In genomic region chr18:51195086-51195601, GRCh38 we compare ENCODE assay signal across 8 cellular contexts. TPM values are rescaled to one million over a fixed set of nuclear protein-coding genes. Genes with fewer than 3 reads are reported as not detected.
DNase-seq lines count a peak whose midpoint lies in the region; ATAC-seq, FAIRE-seq and TF ChIP-seq lines count a peak whose summit lies in the region.

No MANE protein-coding gene starts in this region.

- H2BK15ac ChIP-seq in mesenchymal stem cell (ENCODE audit: low read depth, poor library complexity, severe bottlenecking) = no peak overlapping the region

- H3K79me1 ChIP-seq in mesenchymal stem cell (replicated peaks; ENCODE audit: low read length, poor library complexity, severe bottlenecking) = no peaks in the 10 kb centered on the region

- H4K20me1 ChIP-seq in HCT116 (ENCODE audit: insufficient read depth) = no peaks in the 10 kb centered on the region

- H3K4me3 ChIP-seq in A549 (peak overlapping the region; percentile 99), HCT116 (replicated peaks in 1 of 2; ENCODE audit: low read depth in 1 of 2, low read length in 2 of 2) (peak overlapping the region; percentile 83 to 98), astrocyte of the cerebellum (ENCODE audit: low read depth, low read length) (peak overlapping the region; percentile 95), mesenchymal stem cell (ENCODE audit: insufficient read depth in 1 of 2, low read depth in 1 of 2, low read length in 2 of 2) (peak overlapping the region; percentile 42 to 96)

- DNase-seq in A549 (ENCODE audit: low read depth in 1 of 2, low spot score in 1 of 2) (no peak), HCT116 (ENCODE audit: low read depth, low spot score) (no peak), astrocyte of the cerebellum (ENCODE audit: low read depth) (no peak), mesenchymal stem cell (peak; percentile 37), GDM1 (lab: John Stamatoyannopoulos, UW) (no peak), islet precursor cell (no peak), A172 (ENCODE audit: low spot score) (no peak)

- TF ChIP-seq CTCF in A549 (IDR thresholded peaks at IDR 0.05) (no peak), HCT116 (IDR thresholded peaks at IDR 0.05 in 2 of 3, conservative IDR thresholded peaks at IDR 0.05 in 1 of 3; ENCODE audit: borderline replicate concordance in 1 of 3, insufficient read depth in 1 of 3, low read depth in 2 of 3, low read length in 2 of 3) (no peak), astrocyte of the cerebellum (IDR thresholded peaks at IDR 0.05; ENCODE audit: low read depth, low read length, missing control alignments) (no peak)

- no peak overlapping the region for H3K4ac ChIP-seq in mesenchymal stem cell (ENCODE audit: low read depth in 1 of 2, low read length in 2 of 2)

- H3K9me3 ChIP-seq in A549 (no peaks in the 10 kb centered on the region), HCT116 (ENCODE audit: control insufficient read depth in 1 of 2, insufficient read depth in 1 of 2, low read depth in 1 of 2, low read length in 2 of 2) (no peaks in the 10 kb centered on the region), mesenchymal stem cell (ENCODE audit: control insufficient read depth, low read length) (no peaks in the 10 kb centered on the region)

- in situ Hi-C loops in astrocyte of the cerebellum (cut with HindIII; ENCODE audit: low sequenced_read_pairs) = no loop called here

- RAD21 ChIA-PET in HCT116 (lab: Charles Lee; ENCODE audit: low non-redundant PET in 1 of 2, low total read pairs in 2 of 2, uncharacterized antibody in 2 of 2, unreplicated experiment in 2 of 2) = no interaction called here

- no peak for ATAC-seq in A549
- ATAC-seq in HCT116 = no peak
- no peak for ATAC-seq in GM18867 (IDR thresholded peaks at IDR 0.05; ENCODE audit: unreplicated experiment)

- 9% methylated on average over 6 of the region's 6 CpGs for WGBS in A549 (ENCODE audit: missing lambda C conversion rate)
- WGBS in mesenchymal stem cell = 10% methylated on average over 6 of the region's 6 CpGs

- peaks cover 66% of the 10 kb centered on the region for H3K79me2 ChIP-seq in HCT116 (ENCODE audit: insufficient read depth, low read length)

- H3K36me3 ChIP-seq in HCT116 (ENCODE audit: control insufficient read depth in 1 of 2, insufficient read depth in 2 of 2, low read length in 2 of 2) (no peaks in the 10 kb centered on the region), mesenchymal stem cell (ENCODE audit: control insufficient read depth in 1 of 2, insufficient read depth in 2 of 2, low read depth in 1 of 2, low read length in 2 of 2) (no peaks in the 10 kb centered on the region)

- POLR2A ChIA-PET in A549 (lab: Yijun Ruan, JAX) = no interaction called here
- POLR2A ChIA-PET in HCT116 (lab: Charles Lee) = no interaction called here

- H3K4me1 ChIP-seq in A549 (peaks cover 36% of the 10 kb centered on the region), HCT116 (ENCODE audit: control insufficient read depth in 1 of 2, insufficient read depth in 2 of 2, low read length in 2 of 2) (peaks cover 11 to 26% of the 10 kb centered on the region in 2 experiments; a peak in 3 of 4 replicates), mesenchymal stem cell (ENCODE audit: control insufficient read depth, insufficient read depth, low read depth, low read length) (peaks cover 1% of the 10 kb centered on the region)

- H3K9ac ChIP-seq in HCT116 (ENCODE audit: low read length) = peak overlapping the region; percentile 83
- H3K9ac ChIP-seq in mesenchymal stem cell (ENCODE audit: low read length) = peak overlapping the region; percentile 94

- no peak for TF ChIP-seq EP300 in A549 (IDR thresholded peaks at IDR 0.05)

- H3K27me3 ChIP-seq in HCT116 (ENCODE audit: insufficient read depth, low read length) = no peaks in the 10 kb centered on the region
- no peaks in the 10 kb centered on the region for H3K27me3 ChIP-seq in mesenchymal stem cell (ENCODE audit: control insufficient read depth in 1 of 2, insufficient read depth in 1 of 2, low read length in 2 of 2)

- H3K14ac ChIP-seq in mesenchymal stem cell (ENCODE audit: low read length in 2 of 2) = no peak overlapping the region

- TSS peak; percentile 33 for BruUV-seq in HCT116 (replicated peaks; lab: Mats Ljungman, UMichigan)

- H3K4me2 ChIP-seq in A549 (peak overlapping the region; percentile 86), HCT116 (ENCODE audit: low read length) (peak overlapping the region; percentile 88), mesenchymal stem cell (ENCODE audit: low read length, poor library complexity, severe bottlenecking) (peak overlapping the region; percentile 39)

- no peak overlapping the region for H3K18ac ChIP-seq in mesenchymal stem cell (ENCODE audit: low read depth in 1 of 2, low read length in 2 of 2)

- TF ChIP-seq POLR2A in A549 (IDR thresholded peaks at IDR 0.05; ENCODE audit: low read length) (no peak), HCT116 (IDR thresholded peaks at IDR 0.05; ENCODE audit: borderline replicate concordance, extremely low read depth, insufficient read depth, insufficient read length) (no peak)

- TF ChIP-seq RAD21 in A549 (conservative IDR thresholded peaks at IDR 0.05 in 1 of 2, IDR thresholded peaks at IDR 0.05 in 1 of 2) (no peak), HCT116 (IDR thresholded peaks at IDR 0.05; ENCODE audit: low read depth) (no peak)

- no peak for FAIRE-seq in A549 (lab: Jason Lieb, UNC)

- no peak overlapping the region for H4K8ac ChIP-seq in mesenchymal stem cell (ENCODE audit: low read length)

- H3K27ac ChIP-seq in A549 = peak overlapping the region; percentile 99 to 100
- H3K27ac ChIP-seq in HCT116 (ENCODE audit: low read depth, low read length) = peak overlapping the region; percentile 88; the same call in 1 of the 2 replicates
- H3K27ac ChIP-seq in mesenchymal stem cell (ENCODE audit: low read length, poor library complexity, severe bottlenecking) = peak overlapping the region; percentile 78

- H2BK12ac ChIP-seq in mesenchymal stem cell (ENCODE audit: low read length in 2 of 2) = no peak overlapping the region

- H3K23ac ChIP-seq in mesenchymal stem cell (ENCODE audit: low read length in 2 of 2) = no peak overlapping the region

- CTCF ChIA-PET in A549 (lab: Yijun Ruan, JAX) = interaction anchor here (1.6 kb wide), 1 partner anchor 41 kb away, joined by 4 read pairs; no protein-coding TSS in a partner anchor
- CTCF ChIA-PET in HCT116 (lab: Charles Lee) = interaction anchor here (0.9 kb wide), 1 partner anchor 11 kb away, joined by 3 read pairs; no protein-coding TSS in a partner anchor

- H2BK5ac ChIP-seq in mesenchymal stem cell (ENCODE audit: low read depth, low read length, poor library complexity, severe bottlenecking) = no peak overlapping the region

- intact Hi-C loops in HCT116 (cut with micrococcal nuclease) = loop anchor here (5.0 kb wide), 2 partner anchors 228 to 318 kb away; partner anchors contain the start of genes ELAC1 and ME2

- H2AFZ ChIP-seq in HCT116 (ENCODE audit: low read depth, low read length, poor library complexity, severe bottlenecking) (no peak overlapping the region), mesenchymal stem cell (ENCODE audit: low read depth, low read length) (no peak overlapping the region)

- H2AK5ac ChIP-seq in mesenchymal stem cell (ENCODE audit: low read length, severe bottlenecking) = no peak overlapping the region

- H4K91ac ChIP-seq in mesenchymal stem cell (ENCODE audit: low read length) = no peak overlapping the region

- H2BK120ac ChIP-seq in mesenchymal stem cell (ENCODE audit: low read depth, low read length) = no peak overlapping the region

- H3K9me2 ChIP-seq in HCT116 (ENCODE audit: insufficient read depth) = no peaks in the 10 kb centered on the region

TF ChIP-seq in A549, 52 proteins besides CTCF, POLR2A, EP300 and RAD21 (continues in another document):
- TF ChIP-seq, protein P1, sequence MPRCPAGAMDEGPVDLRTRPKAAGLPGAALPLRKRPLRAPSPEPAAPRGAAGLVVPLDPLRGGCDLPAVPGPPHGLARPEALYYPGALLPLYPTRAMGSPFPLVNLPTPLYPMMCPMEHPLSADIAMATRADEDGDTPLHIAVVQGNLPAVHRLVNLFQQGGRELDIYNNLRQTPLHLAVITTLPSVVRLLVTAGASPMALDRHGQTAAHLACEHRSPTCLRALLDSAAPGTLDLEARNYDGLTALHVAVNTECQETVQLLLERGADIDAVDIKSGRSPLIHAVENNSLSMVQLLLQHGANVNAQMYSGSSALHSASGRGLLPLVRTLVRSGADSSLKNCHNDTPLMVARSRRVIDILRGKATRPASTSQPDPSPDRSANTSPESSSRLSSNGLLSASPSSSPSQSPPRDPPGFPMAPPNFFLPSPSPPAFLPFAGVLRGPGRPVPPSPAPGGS (IDR thresholded peaks at IDR 0.05) = no peak
- TF ChIP-seq ESRRA (IDR thresholded peaks at IDR 0.05; ENCODE audit: borderline replicate concordance, low read length) (no peak), PHF8 (IDR thresholded peaks at IDR 0.05; ENCODE audit: borderline replicate concordance, low read depth) (no peak), TP53 (CRISPR knock-in tag; IDR thresholded peaks at IDR 0.05) (no peak), FOXS1 (CRISPR knock-in tag; IDR thresholded peaks at IDR 0.05) (no peak), KDM1A (IDR thresholded peaks at IDR 0.05; ENCODE audit: low read depth) (no peak)

TF ChIP-seq in HCT116, 20 proteins besides CTCF, POLR2A, EP300 and RAD21 (continues in another document):
- no peak for TF ChIP-seq SRF (IDR thresholded peaks at IDR 0.05; ENCODE audit: low read depth)
- no peak for TF ChIP-seq EZH2 (IDR thresholded peaks at IDR 0.05)
- no peak for TF ChIP-seq CBX3 (IDR thresholded peaks at IDR 0.05; ENCODE audit: low read depth)

RNA-seq across cellular contexts. Expression of gene MEX3C, which starts 2.3 kb away (rescaled TPM):
- polyA plus RNA-seq in A549 (2011; rRNA removed) (48.5 and 61.9 TPM in 2 replicates), A549 (2017; fragmentation: RNase III; extraction: RNeasy Plus Mini Kit Qiagen cat#74134 plus additional on column Dnase treatment) (16.7 to 18.5 TPM (median 17.2 TPM) in 3 replicates)
- polyA plus RNA-seq in A549 (2012; cell fraction: cytosol; rRNA removed) = 11.1 and 13.4 TPM in 2 replicates
- 4.4 and 5.8 TPM in 2 replicates for polyA plus RNA-seq in A549 (2012; cell fraction: nucleus; rRNA removed)
- 34.1 and 35.7 TPM in 2 replicates for polyA minus RNA-seq in A549 (2011; rRNA and poly(A)+ RNA removed)
- total RNA-seq in HCT116 (2021; ENCODE audit: unreplicated experiment) = 45.0 TPM
- polyA plus RNA-seq in HCT116 (2012) = 29.9 and 35.8 TPM in 2 replicates
- polyA plus RNA-seq in mesenchymal stem cell (2013, experiment 1 of 2) = 55.3 TPM
- 57.2 TPM for polyA plus RNA-seq in mesenchymal stem cell (2013, experiment 2 of 2)
- 32.8 and 33.6 TPM in 2 replicates for total RNA-seq in A172 (2014; rRNA removed; shearing (Covaris generic))
